12 cellular contexts compared by ENCODE assay signal in the genomic region with DNA sequence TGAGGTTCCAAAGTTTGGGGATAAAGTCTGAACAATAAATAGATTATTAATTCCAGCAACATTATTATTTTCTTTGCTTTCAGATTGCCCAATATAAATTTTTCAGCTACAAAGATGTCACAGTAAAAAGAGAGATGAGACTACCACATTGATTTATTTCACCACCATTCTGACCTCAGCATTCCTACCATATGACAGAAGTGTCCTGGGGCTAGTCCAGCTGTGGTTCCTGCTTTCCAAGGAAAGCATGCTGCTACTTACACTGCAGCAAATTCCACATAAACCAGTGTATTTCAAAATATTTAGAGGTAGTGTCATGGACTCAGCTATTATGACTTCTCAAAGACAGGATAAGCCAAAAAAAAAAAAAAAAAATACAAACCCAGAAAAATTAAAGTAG.
A peak's percentile ranks its signal among the peaks of the same experiment; 100 is the strongest.
DNase-seq lines count a peak whose midpoint lies in the region; ATAC-seq, FAIRE-seq and TF ChIP-seq lines count a peak whose summit lies in the region.
"Had no signal": no experiment of that assay in that cellular context is flagged by ENCODE, and none has a peak within 500 bp of the region (broad histone marks: within the 10 kb centered on the region; RNA-seq: fewer than 3 reads in every experiment).

No MANE protein-coding gene starts in this region.

- H3K27ac ChIP-seq in epithelial cell of prostate = peak overlapping the region; percentile 48
- no peak overlapping the region for H3K27ac ChIP-seq in lower lobe of right lung
- H3K27ac ChIP-seq in small intestine (ENCODE audit: low read depth in 1 of 2, low read length in 1 of 2) = no peak overlapping the region

- H3K9me3 ChIP-seq in lower lobe of right lung (no peaks in the 10 kb centered on the region), small intestine (ENCODE audit: control insufficient read depth, low read depth) (no peaks in the 10 kb centered on the region)

- H3K36me3 ChIP-seq in lower lobe of right lung (no peaks in the 10 kb centered on the region), small intestine (ENCODE audit: control insufficient read depth in 2 of 2, insufficient read depth in 2 of 2, low read length in 2 of 2) (no peaks in the 10 kb centered on the region)

- H3K4me1 Mint-ChIP-seq in activated naive CD8-positive, alpha-beta T cell treated with anti-CD3 and anti-CD28 coated beads for 36 hours = no peaks in the 10 kb centered on the region
- H3K4me1 Mint-ChIP-seq: activated CD8-positive, alpha-beta memory T cell treated with anti-CD3 and anti-CD28 coated beads, Interleukin-2, amount 10 ng/mL, durations not matched to agents 7 days and 5 days had no signal

- H3K4me1 ChIP-seq in lower lobe of right lung (no peaks in the 10 kb centered on the region), small intestine (ENCODE audit: control insufficient read depth in 2 of 2, insufficient read depth in 1 of 2, low read depth in 1 of 2, low read length in 1 of 2) (no peaks in the 10 kb centered on the region)

- H3K27ac Mint-ChIP-seq in activated naive CD8-positive, alpha-beta T cell treated with anti-CD3 and anti-CD28 coated beads for 36 hours = no peak overlapping the region
- H3K27ac Mint-ChIP-seq: activated CD8-positive, alpha-beta memory T cell treated with anti-CD3 and anti-CD28 coated beads, Interleukin-2, amount 10 ng/mL, durations not matched to agents 7 days and 5 days had no signal

- H3K27me3 ChIP-seq in lower lobe of right lung (ENCODE audit: low read depth) = no peaks in the 10 kb centered on the region
- no peaks in the 10 kb centered on the region for H3K27me3 ChIP-seq in small intestine (ENCODE audit: control insufficient read depth in 2 of 2, insufficient read depth in 2 of 2, low read length in 2 of 2)

- H3K27me3 Mint-ChIP-seq in activated naive CD8-positive, alpha-beta T cell treated with anti-CD3 and anti-CD28 coated beads for 36 hours = no peaks in the 10 kb centered on the region
- H3K27me3 Mint-ChIP-seq: activated CD8-positive, alpha-beta memory T cell treated with anti-CD3 and anti-CD28 coated beads, Interleukin-2, amount 10 ng/mL, durations not matched to agents 7 days and 5 days had no signal

- intact Hi-C loops in lower lobe of right lung (cut with DNase I) = no loop called here

- H3K4me3 ChIP-seq in lower lobe of right lung (no peak overlapping the region), small intestine (ENCODE audit: low read depth in 1 of 2, low read length in 2 of 2) (no peak overlapping the region)

- H3K36me3 Mint-ChIP-seq in activated naive CD8-positive, alpha-beta T cell treated with anti-CD3 and anti-CD28 coated beads for 36 hours = no peaks in the 10 kb centered on the region
- H3K36me3 Mint-ChIP-seq: activated CD8-positive, alpha-beta memory T cell treated with anti-CD3 and anti-CD28 coated beads, Interleukin-2, amount 10 ng/mL, durations not matched to agents 7 days and 5 days had no signal

- no peak overlapping the region for H3K4me3 Mint-ChIP-seq in activated naive CD8-positive, alpha-beta T cell treated with anti-CD3 and anti-CD28 coated beads for 36 hours
- H3K4me3 Mint-ChIP-seq: activated CD8-positive, alpha-beta memory T cell treated with anti-CD3 and anti-CD28 coated beads, Interleukin-2, amount 10 ng/mL, durations not matched to agents 7 days and 5 days had no signal

- FAIRE-seq in RCC 7860 (lab: Jason Lieb, UNC) (peak; percentile 79), small intestine (lab: Jason Lieb, UNC) (no peak)
- FAIRE-seq: endometrium, HepG2 had no signal

- ATAC-seq in lower lobe of right lung = peak; percentile 31 to 51
- ATAC-seq: activated CD8-positive, alpha-beta memory T cell treated with anti-CD3 and anti-CD28 coated beads, Interleukin-2, amount 10 ng/mL, durations not matched to agents 7 days and 5 days; HepG2 had no signal

- TF ChIP-seq CTCF in lower lobe of right lung (IDR thresholded peaks at IDR 0.05) = no peak

- DNase-seq in AG08396 (ENCODE audit: low spot score) (peak; percentile 13), RCC 7860 (ENCODE audit: low spot score) (peak; percentile 76), epithelial cell of prostate (ENCODE audit: low read depth, low spot score) (peak; percentile 43), lower lobe of right lung (no peak), small intestine (no peak), cortex of kidney (lab: John Stamatoyannopoulos, UW) (no peak), NOMO-1 treated with DMSO at 0.1 percent for 48 hours (lab: John Stamatoyannopoulos, UW; ENCODE audit: unreplicated experiment) (no peak)
- DNase-seq in activated naive CD8-positive, alpha-beta T cell treated with anti-CD3 and anti-CD28 coated beads for 36 hours = no peak
- DNase-seq: activated CD8-positive, alpha-beta memory T cell treated with anti-CD3 and anti-CD28 coated beads, Interleukin-2, amount 10 ng/mL, durations not matched to agents 7 days and 5 days; stimulated activated CD4-positive, alpha-beta T cell treated with anti-CD3 and anti-CD28 coated beads, Interleukin-2, amount 100 ng/mL, for 48 hours had no signal

- no peaks in the 10 kb centered on the region for H3K9me3 Mint-ChIP-seq in activated naive CD8-positive, alpha-beta T cell treated with anti-CD3 and anti-CD28 coated beads for 36 hours

Comparison
In these comparisons a context has a peak if more than half of its experiments do, and no peak if none do; other contexts are left out.
1. DNase-seq: peak in AG08396 (single experiment), RCC 7860 (single experiment) and epithelial cell of prostate (single experiment); none in lower lobe of right lung (single experiment), activated naive CD8-positive, alpha-beta T cell treated with anti-CD3 and anti-CD28 coated beads for 36 hours (single experiment), small intestine (single experiment), cortex of kidney (single experiment) and NOMO-1 treated with DMSO at 0.1 percent for 48 hours (single experiment).